Comparison of ENCODE assay signal across 1 cellular context in genomic region chr17:41512789-41513547, GRCh38.
TF ChIP-seq lines count a peak whose summit lies in the region.

No MANE protein-coding gene starts in this region.

TF ChIP-seq in H1, 55 proteins besides CTCF, POLR2A, EP300 and RAD21:
- TF ChIP-seq PHF8 (conservative IDR thresholded peaks at IDR 0.05; ENCODE audit: low read depth, low read length), result no peak
- no peak for TF ChIP-seq ATF3 (IDR thresholded peaks at IDR 0.05; ENCODE audit: insufficient read depth, low read depth, low read length)
- no peak for TF ChIP-seq YY1 (IDR thresholded peaks at IDR 0.05; ENCODE audit: low read depth, low read length)
- TF ChIP-seq KDM1A (IDR thresholded peaks at IDR 0.05; ENCODE audit: borderline replicate concordance, low read length), result no peak
- no peak for TF ChIP-seq E2F6 (IDR thresholded peaks at IDR 0.05)
- TF ChIP-seq RFX5 (IDR thresholded peaks at IDR 0.05; ENCODE audit: borderline replicate concordance, low read depth, low read length), result no peak
- TF ChIP-seq CHD2 (IDR thresholded peaks at IDR 0.05; ENCODE audit: low read length), result no peak
- TF ChIP-seq TAF7 (optimal IDR thresholded peaks at IDR 0.05; ENCODE audit: borderline replicate concordance, low read depth, low read length), result no peak
- no peak for TF ChIP-seq SAP30 (IDR thresholded peaks at IDR 0.05; ENCODE audit: insufficient read depth, insufficient replicate concordance, low read length)
- no peak for TF ChIP-seq SP2 (IDR thresholded peaks at IDR 0.05; ENCODE audit: low read length)
- TF ChIP-seq NRF1 (IDR thresholded peaks at IDR 0.05; ENCODE audit: low read depth, low read length), result no peak
- TF ChIP-seq POLR2AphosphoS5 (IDR thresholded peaks at IDR 0.05; ENCODE audit: low read depth, low read length), result no peak
- TF ChIP-seq CBX8 (IDR thresholded peaks at IDR 0.05; ENCODE audit: borderline replicate concordance, low read depth, low read length), result no peak
